Comparison of ENCODE assay signal across 8 cellular contexts in genomic region chr20:57824909-57825308, GRCh38.
"Had no signal": no experiment of that assay in that cellular context is flagged by ENCODE, and none has a peak within 500 bp of the region (broad histone marks: within the 10 kb centered on the region; RNA-seq: fewer than 3 reads in every experiment).

No MANE protein-coding gene starts in this region.

- H3K27ac ChIP-seq: GM23248, HL-60 had no signal

- H3K4me3 ChIP-seq: GM23248, HAP-1 had no signal

- H3K36me3 ChIP-seq: HAP-1 had no signal

- H3K9me3 ChIP-seq: HAP-1 had no signal

- DNase-seq: GM23248, GOT3, H7, HFFc6, KBM-7 had no signal

- H3K4me1 ChIP-seq: HAP-1 had no signal

- ATAC-seq: HCT116 had no signal
